In genomic region chr11:4991066-4991465, GRCh38 we compare ENCODE assay signal across 3 cellular contexts.
TF ChIP-seq lines count a peak whose summit lies in the region.

No MANE protein-coding gene starts in this region.

TF ChIP-seq in SK-N-SH treated with all-trans-retinoic acid at 6 μM for 48 hours, 23 proteins besides CTCF, POLR2A, EP300 and RAD21:
- TF ChIP-seq ZNF8 (CRISPR knock-in tag; IDR thresholded peaks at IDR 0.05) = no peak
- TF ChIP-seq ISL1 (CRISPR knock-in tag; IDR thresholded peaks at IDR 0.05) = no peak
- no peak for TF ChIP-seq ARNTL (CRISPR knock-in tag; IDR thresholded peaks at IDR 0.05; ENCODE audit: borderline replicate concordance, low read depth)
- TF ChIP-seq ZFP30 (CRISPR knock-in tag; IDR thresholded peaks at IDR 0.05) = no peak
- no peak for TF ChIP-seq RARB (CRISPR knock-in tag; IDR thresholded peaks at IDR 0.05)
- no peak for TF ChIP-seq TOX (CRISPR knock-in tag; IDR thresholded peaks at IDR 0.05; ENCODE audit: borderline replicate concordance)
- no peak for TF ChIP-seq POU6F1 (CRISPR knock-in tag; IDR thresholded peaks at IDR 0.05; ENCODE audit: borderline replicate concordance, low read depth)
- no peak for TF ChIP-seq PATZ1 (CRISPR knock-in tag; IDR thresholded peaks at IDR 0.05; ENCODE audit: borderline replicate concordance)
- TF ChIP-seq ZNF565 (CRISPR knock-in tag; conservative IDR thresholded peaks at IDR 0.05; ENCODE audit: low read depth) = no peak
- no peak for TF ChIP-seq PPARA (CRISPR knock-in tag; IDR thresholded peaks at IDR 0.05; ENCODE audit: borderline replicate concordance)
- no peak for TF ChIP-seq ZC3H10 (CRISPR knock-in tag; IDR thresholded peaks at IDR 0.05)
- no peak for TF ChIP-seq CSDC2 (CRISPR knock-in tag; IDR thresholded peaks at IDR 0.05)
- TF ChIP-seq BACH2 (CRISPR knock-in tag; IDR thresholded peaks at IDR 0.05; ENCODE audit: borderline replicate concordance) = no peak
- no peak for TF ChIP-seq CREB5 (CRISPR knock-in tag; IDR thresholded peaks at IDR 0.05; ENCODE audit: low read depth)

TF ChIP-seq in SK-N-SH, 30 proteins besides CTCF, POLR2A, EP300 and RAD21:
- TF ChIP-seq TEAD4 (IDR thresholded peaks at IDR 0.05; ENCODE audit: borderline replicate concordance, insufficient read depth) (no peak), MEF2A (IDR thresholded peaks at IDR 0.05; ENCODE audit: borderline replicate concordance, low read depth) (no peak), USF1 (IDR thresholded peaks at IDR 0.05; ENCODE audit: borderline replicate concordance, low read depth) (no peak), NFIC (IDR thresholded peaks at IDR 0.05; ENCODE audit: borderline replicate concordance) (no peak), NRF1 (IDR thresholded peaks at IDR 0.05; ENCODE audit: low read depth, low read length) (no peak), ZBTB33 (IDR thresholded peaks at IDR 0.05; ENCODE audit: borderline replicate concordance, low read depth) (no peak), USF2 (IDR thresholded peaks at IDR 0.05; ENCODE audit: borderline replicate concordance, low read depth, low read length) (no peak), SIN3A (IDR thresholded peaks at IDR 0.05; ENCODE audit: borderline replicate concordance, low read depth, low read length) (no peak), FOXM1 (IDR thresholded peaks at IDR 0.05; ENCODE audit: low read depth) (no peak), PBX3 (IDR thresholded peaks at IDR 0.05) (no peak), GABPA (IDR thresholded peaks at IDR 0.05; ENCODE audit: low read depth) (no peak)
TF ChIP-seq in SK-N-SH: peak in this region for 0.

TF ChIP-seq in H1, 55 proteins besides CTCF, POLR2A, EP300 and RAD21:
- TF ChIP-seq HDAC6 (IDR thresholded peaks at IDR 0.05; ENCODE audit: low read depth, low read length) (no peak), CBX5 (IDR thresholded peaks at IDR 0.05; ENCODE audit: low read depth, low read length) (no peak), RXRA (IDR thresholded peaks at IDR 0.05; ENCODE audit: insufficient read depth, low read depth, low read length) (no peak), MAX (IDR thresholded peaks at IDR 0.05) (no peak), RBBP5 (IDR thresholded peaks at IDR 0.05; ENCODE audit: borderline replicate concordance, low read depth, low read length) (no peak), RNF2 (IDR thresholded peaks at IDR 0.05; ENCODE audit: borderline replicate concordance, low read depth, low read length, missing control alignments, poor library complexity, severe bottlenecking) (no peak), BCL11A (IDR thresholded peaks at IDR 0.05; ENCODE audit: low read depth in 2 of 2, low read length in 2 of 2) (no peak), NRF1 (IDR thresholded peaks at IDR 0.05; ENCODE audit: low read depth, low read length) (no peak), MAFK (IDR thresholded peaks at IDR 0.05; ENCODE audit: low read depth, low read length) (no peak), HDAC2 (IDR thresholded peaks at IDR 0.05; ENCODE audit: borderline replicate concordance in 1 of 2, low read depth in 2 of 2, low read length in 2 of 2) (no peak), EGR1 (IDR thresholded peaks at IDR 0.05; ENCODE audit: borderline replicate concordance, low read depth, low read length) (no peak), USF2 (IDR thresholded peaks at IDR 0.05; ENCODE audit: low read length) (no peak), SP2 (IDR thresholded peaks at IDR 0.05; ENCODE audit: low read length) (no peak), NANOG (IDR thresholded peaks at IDR 0.05; ENCODE audit: insufficient read depth, low read depth, low read length, poor library complexity, severe bottlenecking) (no peak), KDM4A (IDR thresholded peaks at IDR 0.05; ENCODE audit: low read depth, low read length, severe bottlenecking) (no peak), GABPA (IDR thresholded peaks at IDR 0.05; ENCODE audit: borderline replicate concordance, insufficient read depth, low read length) (no peak)
